Comparison of ENCODE assay signal across 9 cellular contexts in genomic region chr14:35944847-35945246, GRCh38.
DNase-seq lines count a peak whose midpoint lies in the region; TF ChIP-seq lines count a peak whose summit lies in the region.
"Had no signal": no experiment of that assay in that cellular context is flagged by ENCODE, and none has a peak within 500 bp of the region (broad histone marks: within the 10 kb centered on the region; RNA-seq: fewer than 3 reads in every experiment).

No MANE protein-coding gene starts in this region.

- H3K27me3 ChIP-seq in CD4-positive, alpha-beta memory T cell (ENCODE audit: insufficient read depth, low read length) = no peaks in the 10 kb centered on the region

- H3K4me1 ChIP-seq in CD4-positive, alpha-beta memory T cell (ENCODE audit: insufficient read depth, low read length) = peaks cover 5% of the 10 kb centered on the region

- H3K27me3 Mint-ChIP-seq in CD4-positive, alpha-beta memory T cell = peaks cover 0 to 2% of the 10 kb centered on the region in 2 donors

- H3K4me3 ChIP-seq in cardiac fibroblast (replicated peaks in 1 of 2; ENCODE audit: low read depth in 2 of 2, low read length in 2 of 2) (no peak overlapping the region), foreskin fibroblast (ENCODE audit: low read depth in 1 of 2, low read length in 2 of 2) (no peak overlapping the region)
- no peak overlapping the region for H3K4me3 ChIP-seq in CD4-positive, alpha-beta memory T cell (ENCODE audit: low read length in 2 of 2)

- no peaks in the 10 kb centered on the region for H3K36me3 Mint-ChIP-seq in CD4-positive, alpha-beta memory T cell

- no peak overlapping the region for H3K4me3 Mint-ChIP-seq in CD4-positive, alpha-beta memory T cell
- H3K4me3 Mint-ChIP-seq: naive B cell had no signal

- no peak overlapping the region for H3K27ac Mint-ChIP-seq in CD4-positive, alpha-beta memory T cell
- H3K27ac Mint-ChIP-seq: naive B cell had no signal

- TF ChIP-seq CTCF in cardiac fibroblast (IDR thresholded peaks at IDR 0.05; ENCODE audit: low read depth, low read length) (no peak), foreskin fibroblast (IDR thresholded peaks at IDR 0.05; ENCODE audit: low read depth, low read length) (no peak)

- H3K9me3 Mint-ChIP-seq in CD4-positive, alpha-beta memory T cell = no peaks in the 10 kb centered on the region

- DNase-seq in stimulated activated CD4-positive, alpha-beta T cell treated with anti-CD3 and anti-CD28 coated beads, Interleukin-12 subunit alpha, Interleukin-12 subunit beta, amount 100 ng/mL, for 4 hours = peak; percentile 6
- no peak for DNase-seq in stimulated activated CD4-positive, alpha-beta T cell treated with anti-CD3 and anti-CD28 coated beads, Interleukin-4, amount 100 ng/mL, for 24 hours
- peak; percentile 52 for DNase-seq in LoVo (ENCODE audit: low spot score)
- peak; percentile 1 for DNase-seq in cardiac fibroblast (ENCODE audit: low read depth in 2 of 2)
- DNase-seq in foreskin fibroblast = no peak
- no peak for DNase-seq in T1000 (lab: John Stamatoyannopoulos, UW)
- DNase-seq in retina = no peak
- no peak for DNase-seq in CD4-positive, alpha-beta memory T cell
- DNase-seq: naive B cell had no signal

- POLR2A ChIA-PET in CD4-positive, alpha-beta memory T cell (lab: Charles Lee; ENCODE audit: partially characterized antibody) = no interaction called here

- intact Hi-C loops in CD4-positive, alpha-beta memory T cell (cut with micrococcal nuclease) = no loop called here

- no peaks in the 10 kb centered on the region for H3K36me3 ChIP-seq in CD4-positive, alpha-beta memory T cell (ENCODE audit: insufficient read depth, low read length)

- no peak overlapping the region for H3K27ac ChIP-seq in CD4-positive, alpha-beta memory T cell (ENCODE audit: low read depth, low read length)

- CTCF ChIA-PET in CD4-positive, alpha-beta memory T cell (lab: Charles Lee; ENCODE audit: partially characterized antibody) = interaction anchor here (1.7 kb wide), 1 partner anchor 11 kb away, joined by 7 read pairs; no protein-coding TSS in a partner anchor

- H3K4me1 Mint-ChIP-seq in CD4-positive, alpha-beta memory T cell = peaks cover 4 to 8% (median 5%) of the 10 kb centered on the region in 4 donors

- no peaks in the 10 kb centered on the region for H3K9me3 ChIP-seq in CD4-positive, alpha-beta memory T cell (ENCODE audit: control insufficient read depth in 1 of 2, low read length in 2 of 2)

Comparison
In these comparisons a context has a peak if more than half of its experiments do, and no peak if none do; other contexts are left out.
1. DNase-seq: peak in stimulated activated CD4-positive, alpha-beta T cell treated with anti-CD3 and anti-CD28 coated beads, Interleukin-12 subunit alpha, Interleukin-12 subunit beta, amount 100 ng/mL, for 4 hours (single experiment), LoVo (single experiment) and cardiac fibroblast (2 of 2); none in stimulated activated CD4-positive, alpha-beta T cell treated with anti-CD3 and anti-CD28 coated beads, Interleukin-4, amount 100 ng/mL, for 24 hours (single experiment), foreskin fibroblast (0 of 2), T1000 (single experiment), retina (single experiment) and CD4-positive, alpha-beta memory T cell (0 of 5).